In genomic region chr16:89122322-89122831, GRCh38 we compare ENCODE assay signal across 9 cellular contexts. TPM values are rescaled to one million over a fixed set of nuclear protein-coding genes. Genes with fewer than 3 reads are reported as not detected.
DNase-seq lines count a peak whose midpoint lies in the region; FAIRE-seq lines count a peak whose summit lies in the region.
"Had no signal": no experiment of that assay in that cellular context is flagged by ENCODE, and none has a peak within 500 bp of the region (broad histone marks: within the 10 kb centered on the region; RNA-seq: fewer than 3 reads in every experiment).

No MANE protein-coding gene starts in this region.

- no peaks in the 10 kb centered on the region for H4K20me1 ChIP-seq in BLaER1

- H3K27ac ChIP-seq in BLaER1 = peak overlapping the region; percentile 60

- H3K27me3 Mint-ChIP-seq in IgD-negative memory B cell = no peaks in the 10 kb centered on the region

- H3K9me3 Mint-ChIP-seq in IgD-negative memory B cell = peaks cover 0 to 3% (median 2%) of the 10 kb centered on the region in 3 donors

- peak overlapping the region; percentile 61 for H3K4me2 ChIP-seq in BLaER1

- no peak overlapping the region for H3K4me3 ChIP-seq in BLaER1

- H3K27me3 ChIP-seq in BLaER1 = no peaks in the 10 kb centered on the region

- H3K9ac ChIP-seq in BLaER1 = no peak overlapping the region

- intact Hi-C loops in head of caudate nucleus (cut with DNase I) = no loop called here

- H3K9me3 ChIP-seq in BLaER1 = peaks cover 19% of the 10 kb centered on the region

- H3K4me3 Mint-ChIP-seq in IgD-negative memory B cell = peak overlapping the region in 3 of 4 donors; percentile 63 to 78 (median 68)

- H3K4me1 ChIP-seq in BLaER1 = peaks cover 43% of the 10 kb centered on the region

- peaks cover 12 to 23% (median 17%) of the 10 kb centered on the region in 3 donors for H3K4me1 Mint-ChIP-seq in IgD-negative memory B cell

- H3K27ac Mint-ChIP-seq in IgD-negative memory B cell = peak overlapping the region; percentile 84 to 95 (median 92)

- H3K36me3 Mint-ChIP-seq in IgD-negative memory B cell = peaks cover 10% of the 10 kb centered on the region

- peak; percentile 51 for DNase-seq in T-helper 9 cell
- DNase-seq in head of caudate nucleus = peak in 39 of 42 donors; percentile 12 to 78 (median 55)
- no peak for DNase-seq in NCI-H1694 treated with DMSO at 0.1 percent for 48 hours (lab: John Stamatoyannopoulos, UW)
- DNase-seq in epidermal melanocyte (ENCODE audit: insufficient read length, low spot score) = no peak
- DNase-seq in HUDEP-2 (lab: John Stamatoyannopoulos, UW; ENCODE audit: unreplicated experiment in 76 of 76) = no peak
- no peak for DNase-seq in frontal cortex (ENCODE audit: low spot score in 2 of 2)
- DNase-seq: NCI-H446 had no signal

- H3K36me3 ChIP-seq in BLaER1 = peaks cover 91% of the 10 kb centered on the region

- no peak for FAIRE-seq in frontal cortex (lab: Jason Lieb, UNC)

RNA-seq across cellular contexts. Expression of gene ACSF3, which starts 28.7 kb away (rescaled TPM):
- polyA plus RNA-seq in IgD-negative memory B cell = 53.9 TPM
- 9.0 TPM for total RNA-seq in frontal cortex

RNA-seq across cellular contexts. Expression of gene CDH15, which starts 49.2 kb away (rescaled TPM):
- polyA plus RNA-seq in IgD-negative memory B cell = not detected
- total RNA-seq in frontal cortex = 0.41 TPM

Comparison
In these comparisons a context has a peak if more than half of its experiments do, and no peak if none do; other contexts are left out.
1. DNase-seq: peak in T-helper 9 cell (single experiment) and head of caudate nucleus (39 of 42); none in NCI-H1694 treated with DMSO at 0.1 percent for 48 hours (single experiment), epidermal melanocyte (single experiment), HUDEP-2 (0 of 76) and frontal cortex (0 of 2).